ENCODE assay signal across 4 cellular contexts in genomic region chr3:45757141-45757540, GRCh38. TPM values are rescaled to one million over a fixed set of nuclear protein-coding genes. Genes with fewer than 3 reads are reported as not detected.
"Had no signal": no experiment of that assay in that cellular context is flagged by ENCODE, and none has a peak within 500 bp of the region (broad histone marks: within the 10 kb centered on the region; RNA-seq: fewer than 3 reads in every experiment).

No MANE protein-coding gene starts in this region.

RNA-seq across cellular contexts. Expression of gene SLC6A20, which starts 39.2 kb away (rescaled TPM):
- total RNA-seq: K562, PC-3, Right ventricle myocardium superior had no signal
- polyA plus RNA-seq: K562, SK-N-SH had no signal
